10 cellular contexts compared by ENCODE assay signal in genomic region chr4:140135529-140136021, GRCh38. TPM values are rescaled to one million over a fixed set of nuclear protein-coding genes. Genes with fewer than 3 reads are reported as not detected.
DNase-seq lines count a peak whose midpoint lies in the region; ATAC-seq, FAIRE-seq and TF ChIP-seq lines count a peak whose summit lies in the region.
"Had no signal": no experiment of that assay in that cellular context is flagged by ENCODE, and none has a peak within 500 bp of the region (broad histone marks: within the 10 kb centered on the region; RNA-seq: fewer than 3 reads in every experiment).

No MANE protein-coding gene starts in this region.

- TF ChIP-seq CTCF in A549 (IDR thresholded peaks at IDR 0.05) = no peak

- H3K4me1 Mint-ChIP-seq in activated CD8-positive, alpha-beta memory T cell treated with anti-CD3 and anti-CD28 coated beads, Interleukin-2, amount 10 ng/mL, durations not matched to agents 7 days and 5 days = peaks cover 21% of the 10 kb centered on the region

- FAIRE-seq in A549 (lab: Jason Lieb, UNC) = no peak

- POLR2A ChIA-PET in A549 (lab: Yijun Ruan, JAX) = no interaction called here

- H3K4me3 Mint-ChIP-seq in activated CD8-positive, alpha-beta memory T cell treated with anti-CD3 and anti-CD28 coated beads, Interleukin-2, amount 10 ng/mL, durations not matched to agents 7 days and 5 days = no peak overlapping the region

- H3K9me3 ChIP-seq in A549 = no peaks in the 10 kb centered on the region
- no peaks in the 10 kb centered on the region for H3K9me3 ChIP-seq in effector memory CD4-positive, alpha-beta T cell (ENCODE audit: control insufficient read depth, low read length)
- H3K9me3 ChIP-seq: prostate gland had no signal

- peak; percentile 25 to 34; a peak in 3 of 6 replicates for ATAC-seq in A549
- ATAC-seq in SK-N-SH treated with all-trans-retinoic acid at 6 μM for 48 hours = peak; percentile 89
- no peak for ATAC-seq in activated CD8-positive, alpha-beta memory T cell treated with anti-CD3 and anti-CD28 coated beads, Interleukin-2, amount 10 ng/mL, durations not matched to agents 7 days and 5 days
- no peak for ATAC-seq in HG03520 (IDR thresholded peaks at IDR 0.05; ENCODE audit: unreplicated experiment)

- no peak overlapping the region for H3K27ac Mint-ChIP-seq in activated CD8-positive, alpha-beta memory T cell treated with anti-CD3 and anti-CD28 coated beads, Interleukin-2, amount 10 ng/mL, durations not matched to agents 7 days and 5 days

- no peak for TF ChIP-seq RAD21 in A549 (conservative IDR thresholded peaks at IDR 0.05 in 1 of 2, IDR thresholded peaks at IDR 0.05 in 1 of 2)

- peaks cover 2% of the 10 kb centered on the region for H3K36me3 Mint-ChIP-seq in activated CD8-positive, alpha-beta memory T cell treated with anti-CD3 and anti-CD28 coated beads, Interleukin-2, amount 10 ng/mL, durations not matched to agents 7 days and 5 days

- TF ChIP-seq EP300 in A549 (IDR thresholded peaks at IDR 0.05) = no peak

- CTCF ChIA-PET in A549 (lab: Yijun Ruan, JAX) = no interaction called here
- CTCF ChIA-PET in activated CD8-positive, alpha-beta memory T cell treated with anti-CD3 and anti-CD28 coated beads, Interleukin-2, amount 10 ng/mL, durations not matched to agents 7 days and 5 days (lab: Charles Lee) = no interaction called here

- DNase-seq in A549 (ENCODE audit: low read depth in 1 of 2, low spot score in 1 of 2) = peak in 1 of 2 experiments; percentile 58
- DNase-seq in NCI-H1436 (lab: John Stamatoyannopoulos, UW) = peak; percentile 58
- peak; percentile 38 for DNase-seq in inferior parietal cortex (ENCODE audit: extremely low spot score)
- DNase-seq in activated CD8-positive, alpha-beta memory T cell treated with anti-CD3 and anti-CD28 coated beads, Interleukin-2, amount 10 ng/mL, durations not matched to agents 7 days and 5 days = no peak
- no peak for DNase-seq in effector memory CD4-positive, alpha-beta T cell
- DNase-seq in GOT3 (lab: John Stamatoyannopoulos, UW) = no peak
- DNase-seq: stimulated activated naive CD4-positive, alpha-beta T cell treated with Interleukin-2 at 50 U/mL for 16 hours had no signal

- H3K9me3 Mint-ChIP-seq in activated CD8-positive, alpha-beta memory T cell treated with anti-CD3 and anti-CD28 coated beads, Interleukin-2, amount 10 ng/mL, durations not matched to agents 7 days and 5 days (ENCODE audit: low read depth) = no peaks in the 10 kb centered on the region

- peaks cover 95% of the 10 kb centered on the region for H3K4me1 ChIP-seq in A549
- no peaks in the 10 kb centered on the region for H3K4me1 ChIP-seq in effector memory CD4-positive, alpha-beta T cell (ENCODE audit: control insufficient read depth, insufficient read depth, low read length, poor library complexity, severe bottlenecking)

- no peak for TF ChIP-seq POLR2A in A549 (IDR thresholded peaks at IDR 0.05; ENCODE audit: low read length)

- peak overlapping the region; percentile 69 to 86 for H3K27ac ChIP-seq in A549
- H3K27ac ChIP-seq in effector memory CD4-positive, alpha-beta T cell (ENCODE audit: insufficient read depth, low read length, poor library complexity, severe bottlenecking) = no peak overlapping the region
- H3K27ac ChIP-seq: prostate gland had no signal

- no peaks in the 10 kb centered on the region for H3K27me3 ChIP-seq in effector memory CD4-positive, alpha-beta T cell (replicated peaks; ENCODE audit: control insufficient read depth, insufficient read depth, low read length, poor library complexity, severe bottlenecking)

- WGBS in A549 (ENCODE audit: missing lambda C conversion rate) = 39% methylated on average over 7 of the region's 7 CpGs

- H3K36me3 ChIP-seq in effector memory CD4-positive, alpha-beta T cell (ENCODE audit: control insufficient read depth, insufficient read depth, low read length) = no peaks in the 10 kb centered on the region
- H3K36me3 ChIP-seq: prostate gland had no signal

- peak overlapping the region; percentile 69 for H3K4me2 ChIP-seq in A549

- no peak overlapping the region for H3K4me3 ChIP-seq in A549
- H3K4me3 ChIP-seq in effector memory CD4-positive, alpha-beta T cell (ENCODE audit: insufficient read depth, low read depth, low read length, poor library complexity, severe bottlenecking) = no peak overlapping the region
- H3K4me3 ChIP-seq: prostate gland had no signal

- H3K27me3 Mint-ChIP-seq in activated CD8-positive, alpha-beta memory T cell treated with anti-CD3 and anti-CD28 coated beads, Interleukin-2, amount 10 ng/mL, durations not matched to agents 7 days and 5 days = peaks cover 23% of the 10 kb centered on the region

TF ChIP-seq in A549, 52 proteins besides CTCF, POLR2A, EP300 and RAD21 (continues in another document):
- TF ChIP-seq MAFK (IDR thresholded peaks at IDR 0.05; ENCODE audit: partially characterized antibody) (no peak), CHD2 (IDR thresholded peaks at IDR 0.05; ENCODE audit: low read length, partially characterized antibody) (no peak), GATA3 (IDR thresholded peaks at IDR 0.05; ENCODE audit: borderline replicate concordance) (no peak), ZC3H11A (IDR thresholded peaks at IDR 0.05) (no peak), HEYL (CRISPR knock-in tag; IDR thresholded peaks at IDR 0.05) (no peak), NR3C1 (IDR thresholded peaks at IDR 0.05) (no peak), USF2 (IDR thresholded peaks at IDR 0.05) (no peak), ZFP36 (IDR thresholded peaks at IDR 0.05; ENCODE audit: borderline replicate concordance, partially characterized antibody) (no peak), EHF (CRISPR knock-in tag; IDR thresholded peaks at IDR 0.05) (no peak), SREBF2 (IDR thresholded peaks at IDR 0.05) (no peak), ELK1 (IDR thresholded peaks at IDR 0.05; ENCODE audit: low read depth, low read length) (no peak), SMC3 (IDR thresholded peaks at IDR 0.05) (no peak)

TF ChIP-seq in SK-N-SH treated with all-trans-retinoic acid at 6 μM for 48 hours, 23 proteins besides CTCF, POLR2A, EP300 and RAD21 (continues in another document):
- TF ChIP-seq GLIS3 (CRISPR knock-in tag; IDR thresholded peaks at IDR 0.05) (no peak), ZFP30 (CRISPR knock-in tag; IDR thresholded peaks at IDR 0.05) (no peak), ZNF565 (CRISPR knock-in tag; conservative IDR thresholded peaks at IDR 0.05; ENCODE audit: low read depth) (peak; percentile 35; the same call in 1 of the 2 replicates), PPARA (CRISPR knock-in tag; IDR thresholded peaks at IDR 0.05; ENCODE audit: borderline replicate concordance) (0 out of 2 replicates have a peak, but pooled peaks have one; percentile 16), TCF4 (CRISPR knock-in tag; IDR thresholded peaks at IDR 0.05; ENCODE audit: borderline replicate concordance) (peak; percentile 91), TSHZ2 (CRISPR knock-in tag; IDR thresholded peaks at IDR 0.05) (peak; percentile 82), ZNF70 (CRISPR knock-in tag; IDR thresholded peaks at IDR 0.05) (0 out of 2 replicates have a peak, but pooled peaks have one; percentile 4), POU6F1 (CRISPR knock-in tag; IDR thresholded peaks at IDR 0.05; ENCODE audit: borderline replicate concordance, low read depth) (0 out of 2 replicates have a peak, but pooled peaks have one; percentile 47)

RNA-seq across cellular contexts. Expression of gene MAML3, which starts 18.4 kb away (rescaled TPM):
- polyA plus RNA-seq in A549 (2011; rRNA removed) (18.1 and 22.2 TPM in 2 replicates), A549 (2017; fragmentation: RNase III; extraction: RNeasy Plus Mini Kit Qiagen cat#74134 plus additional on column Dnase treatment) (7.3 to 9.1 TPM (median 9.0 TPM) in 3 replicates)
- polyA plus RNA-seq in A549 (2012; cell fraction: cytosol; rRNA removed) = 8.0 and 11.1 TPM in 2 replicates
- 9.0 and 9.3 TPM in 2 replicates for polyA plus RNA-seq in A549 (2012; cell fraction: nucleus; rRNA removed)
- polyA minus RNA-seq in A549 (2011; rRNA and poly(A)+ RNA removed) = 38.5 and 44.5 TPM in 2 replicates
- total RNA-seq in activated CD8-positive, alpha-beta memory T cell treated with anti-CD3 and anti-CD28 coated beads, Interleukin-2, amount 10 ng/mL, durations not matched to agents 7 days and 5 days = 1 to 10 TPM; 1.8 to 4.3 TPM

Comparison
In these comparisons a context has a peak if more than half of its experiments do, and no peak if none do; other contexts are left out.
1. ATAC-seq: peak in A549 (2 of 2) and SK-N-SH treated with all-trans-retinoic acid at 6 μM for 48 hours (single experiment); none in activated CD8-positive, alpha-beta memory T cell treated with anti-CD3 and anti-CD28 coated beads, Interleukin-2, amount 10 ng/mL, durations not matched to agents 7 days and 5 days (single experiment) and HG03520 (single experiment).
2. DNase-seq: peak in NCI-H1436 (single experiment) and inferior parietal cortex (single experiment); none in activated CD8-positive, alpha-beta memory T cell treated with anti-CD3 and anti-CD28 coated beads, Interleukin-2, amount 10 ng/mL, durations not matched to agents 7 days and 5 days (single experiment), effector memory CD4-positive, alpha-beta T cell (0 of 3) and GOT3 (single experiment).